Comparison of ENCODE assay signal across 1 cellular context in the genomic region with DNA sequence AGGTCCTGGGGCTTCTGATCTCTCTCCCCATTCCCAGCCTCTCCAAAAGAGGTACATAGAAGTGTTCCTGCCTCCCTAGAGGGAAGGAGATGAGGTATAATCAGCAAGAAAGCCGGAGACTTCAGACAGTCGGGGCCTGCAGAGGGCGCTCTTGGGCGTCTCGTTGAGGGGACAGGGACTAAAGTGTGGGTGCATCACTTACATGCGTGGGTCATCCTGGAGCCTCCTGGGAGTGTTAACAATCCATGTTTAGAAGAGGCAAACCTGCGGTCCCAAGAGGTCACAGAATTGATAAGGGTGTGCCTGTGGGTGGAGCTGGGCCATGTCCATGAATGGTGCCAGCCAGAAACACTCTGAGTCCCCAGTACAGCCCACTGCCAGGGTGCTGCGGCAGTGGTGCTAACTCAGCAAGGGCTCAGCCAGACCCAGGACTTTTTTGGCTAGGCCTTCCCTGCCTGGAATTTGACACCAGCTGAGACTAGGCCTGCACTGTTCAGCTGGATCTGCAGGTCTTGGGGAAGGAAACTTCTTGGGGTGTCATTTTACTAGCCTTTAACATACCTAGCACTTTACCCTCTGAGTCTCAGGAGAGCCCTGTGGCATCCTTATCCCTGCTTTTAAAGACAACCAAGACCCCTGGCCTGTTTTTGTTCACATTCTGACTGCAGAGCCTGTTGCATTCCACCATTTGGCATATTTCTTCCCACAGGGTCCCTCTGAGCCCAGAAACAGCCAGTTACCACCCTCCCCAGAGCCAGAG.
TF ChIP-seq lines count a peak whose summit lies in the region.

No MANE protein-coding gene starts in this region.

TF ChIP-seq in endothelial cell of umbilical vein, 7 proteins besides CTCF, POLR2A, EP300 and RAD21:
- TF ChIP-seq EZH2 (IDR thresholded peaks at IDR 0.05; ENCODE audit: borderline replicate concordance, low read depth, low read length, severe bottlenecking) (no peak), GATA2 (IDR thresholded peaks at IDR 0.05; ENCODE audit: insufficient read depth, insufficient read length, low read depth, low read length) (no peak), MAX (IDR thresholded peaks at IDR 0.05; ENCODE audit: insufficient read depth, insufficient read length) (no peak), MYC (IDR thresholded peaks at IDR 0.05; ENCODE audit: low read depth, low read length) (no peak), JUN (IDR thresholded peaks at IDR 0.05; ENCODE audit: borderline replicate concordance, insufficient read depth, insufficient read length, low read depth) (no peak), FOS (IDR thresholded peaks at IDR 0.05; ENCODE audit: borderline replicate concordance, insufficient read depth, low read length) (no peak), POLR2AphosphoS5 (IDR thresholded peaks at IDR 0.05; ENCODE audit: insufficient read depth, low read depth, low read length) (no peak)
